Comparison of ENCODE assay signal across 1 cellular context in genomic region chr6:143675946-143676345, GRCh38.
TF ChIP-seq lines count a peak whose summit lies in the region.

No MANE protein-coding gene starts in this region.

TF ChIP-seq in Ishikawa, 13 proteins besides CTCF, POLR2A, EP300 and RAD21 (continued from another document):
- TF ChIP-seq, protein P1, sequence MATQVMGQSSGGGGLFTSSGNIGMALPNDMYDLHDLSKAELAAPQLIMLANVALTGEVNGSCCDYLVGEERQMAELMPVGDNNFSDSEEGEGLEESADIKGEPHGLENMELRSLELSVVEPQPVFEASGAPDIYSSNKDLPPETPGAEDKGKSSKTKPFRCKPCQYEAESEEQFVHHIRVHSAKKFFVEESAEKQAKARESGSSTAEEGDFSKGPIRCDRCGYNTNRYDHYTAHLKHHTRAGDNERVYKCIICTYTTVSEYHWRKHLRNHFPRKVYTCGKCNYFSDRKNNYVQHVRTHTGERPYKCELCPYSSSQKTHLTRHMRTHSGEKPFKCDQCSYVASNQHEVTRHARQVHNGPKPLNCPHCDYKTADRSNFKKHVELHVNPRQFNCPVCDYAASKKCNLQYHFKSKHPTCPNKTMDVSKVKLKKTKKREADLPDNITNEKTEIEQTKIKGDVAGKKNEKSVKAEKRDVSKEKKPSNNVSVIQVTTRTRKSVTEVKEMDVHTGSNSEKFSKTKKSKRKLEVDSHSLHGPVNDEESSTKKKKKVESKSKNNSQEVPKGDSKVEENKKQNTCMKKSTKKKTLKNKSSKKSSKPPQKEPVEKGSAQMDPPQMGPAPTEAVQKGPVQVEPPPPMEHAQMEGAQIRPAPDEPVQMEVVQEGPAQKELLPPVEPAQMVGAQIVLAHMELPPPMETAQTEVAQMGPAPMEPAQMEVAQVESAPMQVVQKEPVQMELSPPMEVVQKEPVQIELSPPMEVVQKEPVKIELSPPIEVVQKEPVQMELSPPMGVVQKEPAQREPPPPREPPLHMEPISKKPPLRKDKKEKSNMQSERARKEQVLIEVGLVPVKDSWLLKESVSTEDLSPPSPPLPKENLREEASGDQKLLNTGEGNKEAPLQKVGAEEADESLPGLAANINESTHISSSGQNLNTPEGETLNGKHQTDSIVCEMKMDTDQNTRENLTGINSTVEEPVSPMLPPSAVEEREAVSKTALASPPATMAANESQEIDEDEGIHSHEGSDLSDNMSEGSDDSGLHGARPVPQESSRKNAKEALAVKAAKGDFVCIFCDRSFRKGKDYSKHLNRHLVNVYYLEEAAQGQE (IDR thresholded peaks at IDR 0.05; ENCODE audit: low read depth) = no peak
- TF ChIP-seq TAF1 (IDR thresholded peaks at IDR 0.05; ENCODE audit: low read depth) = no peak
- TF ChIP-seq TEAD4 (IDR thresholded peaks at IDR 0.05) = peak; percentile 91
- TF ChIP-seq NFIC (IDR thresholded peaks at IDR 0.05) = peak; percentile 88
- peak; percentile 68; the same call in 1 of the 2 replicates for TF ChIP-seq TCF12 (IDR thresholded peaks at IDR 0.05; ENCODE audit: low read depth)
- peak; percentile 84 for TF ChIP-seq FOXM1 (IDR thresholded peaks at IDR 0.05; ENCODE audit: borderline replicate concordance, low read depth)
